Comparison of ENCODE assay signal across 9 cellular contexts in the genomic region with DNA sequence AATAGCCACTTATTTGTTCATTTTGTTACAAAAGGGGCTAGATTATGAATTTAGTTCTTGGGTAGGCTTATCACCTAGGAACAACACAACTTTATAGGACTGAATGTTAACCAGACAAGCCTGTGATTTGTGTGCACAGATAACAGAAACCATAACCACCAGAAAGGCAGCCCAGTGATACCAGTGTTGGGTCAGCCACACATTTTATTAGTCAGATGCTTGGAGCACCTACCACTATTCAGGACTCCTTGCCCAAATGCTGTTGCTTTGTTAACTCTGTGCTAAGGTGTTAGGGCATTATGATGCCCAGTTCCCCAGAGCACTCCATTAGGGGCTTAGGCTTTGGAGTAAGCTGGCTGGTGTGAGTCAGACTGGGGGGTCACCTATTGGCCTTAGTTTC. TPM values are rescaled to one million over a fixed set of nuclear protein-coding genes. Genes with fewer than 3 reads are reported as not detected.
DNase-seq lines count a peak whose midpoint lies in the region; ATAC-seq and TF ChIP-seq lines count a peak whose summit lies in the region.
"Had no signal": no experiment of that assay in that cellular context is flagged by ENCODE, and none has a peak within 500 bp of the region (broad histone marks: within the 10 kb centered on the region; RNA-seq: fewer than 3 reads in every experiment).

No MANE protein-coding gene starts in this region.

- H3K4me1 Mint-ChIP-seq in nephron progenitor cell = peaks cover 31% of the 10 kb centered on the region

- H3K4me2 ChIP-seq in DND-41 (ENCODE audit: insufficient read depth, low read length) = no peak overlapping the region

- no peak overlapping the region for H3K9ac ChIP-seq in DND-41 (ENCODE audit: low read depth, low read length)

- H4K20me1 ChIP-seq in DND-41 (ENCODE audit: insufficient read depth, low read length) = peaks cover 16% of the 10 kb centered on the region

- no peak overlapping the region for H3K27ac Mint-ChIP-seq in nephron progenitor cell

- peaks cover 10% of the 10 kb centered on the region for H3K4me1 ChIP-seq in DND-41 (ENCODE audit: insufficient read depth, low read length)
- peaks cover 0 to 39% (median 8%) of the 10 kb centered on the region in 4 donors for H3K4me1 ChIP-seq in esophagus muscularis mucosa

- no peak for TF ChIP-seq EP300 in esophagus muscularis mucosa (IDR thresholded peaks at IDR 0.05)

- H2AFZ ChIP-seq in DND-41 (ENCODE audit: low read depth, low read length) = no peak overlapping the region

- no peaks in the 10 kb centered on the region for H3K27me3 ChIP-seq in DND-41 (ENCODE audit: insufficient read depth, low read length, poor library complexity)
- no peaks in the 10 kb centered on the region for H3K27me3 ChIP-seq in MG63
- H3K27me3 ChIP-seq in esophagus muscularis mucosa = no peaks in the 10 kb centered on the region

- no peaks in the 10 kb centered on the region for H3K27me3 Mint-ChIP-seq in nephron progenitor cell (ENCODE audit: low read depth, poor library complexity)

- H3K27ac ChIP-seq in DND-41 (ENCODE audit: low read length) (no peak overlapping the region), esophagus muscularis mucosa (replicated peaks in 1 of 4) (no peak overlapping the region)

- no peaks in the 10 kb centered on the region for H3K9me3 ChIP-seq in DND-41 (ENCODE audit: insufficient read depth, low read length, severe bottlenecking)
- no peaks in the 10 kb centered on the region for H3K9me3 ChIP-seq in MG63
- H3K9me3 ChIP-seq in esophagus muscularis mucosa = no peaks in the 10 kb centered on the region

- no peaks in the 10 kb centered on the region for H3K9me3 Mint-ChIP-seq in nephron progenitor cell

- intact Hi-C loops in left cardiac atrium (cut with DNase I) (no loop called here), esophagus muscularis mucosa (cut with DNase I) (no loop called here)

- H3K36me3 Mint-ChIP-seq in nephron progenitor cell (ENCODE audit: low read depth) = no peaks in the 10 kb centered on the region

- H3K36me3 ChIP-seq in DND-41 (ENCODE audit: insufficient read depth, low read length) (no peaks in the 10 kb centered on the region), MG63 (no peaks in the 10 kb centered on the region), esophagus muscularis mucosa (no peaks in the 10 kb centered on the region)

- TF ChIP-seq CTCF in DND-41 (IDR thresholded peaks at IDR 0.05; ENCODE audit: borderline replicate concordance, extremely low read depth, low read length, poor library complexity, severe bottlenecking) (no peak), esophagus muscularis mucosa (IDR thresholded peaks at IDR 0.05) (no peak), nephron progenitor cell (IDR thresholded peaks at IDR 0.05) (no peak)

- DNase-seq in DND-41 = no peak
- no peak for DNase-seq in left cardiac atrium
- no peak for DNase-seq in MG63
- no peak for DNase-seq in esophagus muscularis mucosa (ENCODE audit: extremely low spot score)
- DNase-seq in nephron progenitor cell = no peak
- no peak for DNase-seq in NCI-H1092 (lab: John Stamatoyannopoulos, UW)
- DNase-seq: anterior cingulate cortex had no signal

- H3K79me2 ChIP-seq in DND-41 (ENCODE audit: insufficient read depth, low read length) = peaks cover 21% of the 10 kb centered on the region

- TF ChIP-seq POLR2A in esophagus muscularis mucosa (IDR thresholded peaks at IDR 0.05; ENCODE audit: low read depth) = no peak

- no peak overlapping the region for H3K4me3 ChIP-seq in DND-41 (ENCODE audit: low read depth in 1 of 2, low read length in 2 of 2)
- H3K4me3 ChIP-seq in MG63 = no peak overlapping the region
- H3K4me3 ChIP-seq in esophagus muscularis mucosa = no peak overlapping the region

- ATAC-seq in DND-41 (ENCODE audit: insufficient read depth, low read depth) = peak; percentile 27; the same call in 1 of the 3 replicates
- ATAC-seq in GM19467 (IDR thresholded peaks at IDR 0.05; ENCODE audit: unreplicated experiment) = peak; percentile 44
- peak; percentile 49 for ATAC-seq in HG03460 (IDR thresholded peaks at IDR 0.05; ENCODE audit: unreplicated experiment)
- ATAC-seq in left cardiac atrium = peak; percentile 32 to 51

- no peak overlapping the region for H3K4me3 Mint-ChIP-seq in nephron progenitor cell

RNA-seq across cellular contexts. Expression of a gene that starts 22.5 kb away (rescaled TPM):
- 10 to 100 TPM; 29.3 to 38.6 TPM for total RNA-seq in left cardiac atrium
- 6.2 and 9.6 TPM in 2 replicates for total RNA-seq in MG63 (2014; rRNA removed; shearing (Covaris generic); ENCODE audit: low replicate concordance)
- 1 to 10 TPM; 4.1 to 9.1 (median 6.7) TPM for total RNA-seq in esophagus muscularis mucosa
